ENCODE assay signal across 8 cellular contexts in genomic region chr3:88003115-88003755, GRCh38. TPM values are rescaled to one million over a fixed set of nuclear protein-coding genes. Genes with fewer than 3 reads are reported as not detected.
A peak's percentile ranks its signal among the peaks of the same experiment; 100 is the strongest.
DNase-seq lines count a peak whose midpoint lies in the region; ATAC-seq, FAIRE-seq and TF ChIP-seq lines count a peak whose summit lies in the region.

No MANE protein-coding gene starts in this region.

- H3K79me2 ChIP-seq in H9 (ENCODE audit: insufficient read depth, low read length) (no peaks in the 10 kb centered on the region), OCI-LY1 (ENCODE audit: insufficient read depth, low read length) (no peaks in the 10 kb centered on the region), H1 (ENCODE audit: control insufficient read depth in 1 of 2, insufficient read depth in 2 of 2, low read length in 2 of 2) (no peaks in the 10 kb centered on the region)

- H3K27me3 Mint-ChIP-seq in H9 (ENCODE audit: low read depth) (peaks cover 2% of the 10 kb centered on the region; the same call in 1 of the 2 replicates), T-cell (peaks cover 0 to 5% of the 10 kb centered on the region in 2 donors)
- H3K27me3 Mint-ChIP-seq in naive thymus-derived CD4-positive, alpha-beta T cell = peaks cover 0 to 17% (median 5%) of the 10 kb centered on the region in 5 donors

- H2BK20ac ChIP-seq in H9 (ENCODE audit: low read depth, low read length, poor library complexity, severe bottlenecking) (no peak overlapping the region), H1 (ENCODE audit: low read length) (no peak overlapping the region)

- H3K18ac ChIP-seq in H9 (ENCODE audit: insufficient read length, low read depth, low read length) = no peak overlapping the region
- H3K18ac ChIP-seq in H1 (ENCODE audit: extremely low read depth, low read length) = no peak overlapping the region

- no CpG with 5 or more reads among the region's 6 CpGs for WGBS in H9 (ENCODE audit: extremely low coverage, insufficient read length, low lambda C conversion rate)
- 56% methylated on average over 6 of the region's 6 CpGs; no CpG with 5 or more reads in 1 of the 2 experiments for WGBS in H1 (ENCODE audit: extremely low coverage in 1 of 2, insufficient coverage in 1 of 2, insufficient read length in 1 of 2, insufficient replicate concordance in 2 of 2, low coverage in 1 of 2, low lambda C conversion rate in 2 of 2, missing lambda C conversion rate in 1 of 2), 2 experiments

- CTCF ChIA-PET in H1 (lab: Charles Lee; ENCODE audit: partially characterized antibody) = interaction anchor here (0.5 to 2.1 kb wide), 16 partner anchors 8 to 819 kb away, joined by 3 to 7 read pairs (median 4); partner anchors contain the start of gene HTR1F
- CTCF ChIA-PET in naive thymus-derived CD4-positive, alpha-beta T cell (lab: Charles Lee) = interaction anchor here (0.6 to 1.0 kb wide), 2 partner anchors 103 to 236 kb away, joined by 3 to 4 read pairs; no protein-coding TSS in a partner anchor
- CTCF ChIA-PET in T-cell (lab: Charles Lee) = interaction anchor here (0.7 to 1.3 kb wide), 3 partner anchors 232 to 652 kb away, joined by 3 to 7 read pairs (median 4); no protein-coding TSS in a partner anchor

- no peak overlapping the region for H3K56ac ChIP-seq in H9 (ENCODE audit: insufficient read length, low read depth, low read length)
- no peak overlapping the region for H3K56ac ChIP-seq in H1 (replicated peaks; ENCODE audit: insufficient read length, low read depth, low read length)

- H3K4me3 Mint-ChIP-seq in H9 = no peak overlapping the region
- no peak overlapping the region for H3K4me3 Mint-ChIP-seq in naive thymus-derived CD4-positive, alpha-beta T cell
- no peak overlapping the region for H3K4me3 Mint-ChIP-seq in T-cell

- no peaks in the 10 kb centered on the region for H3K36me3 ChIP-seq in OCI-LY1 (ENCODE audit: insufficient read depth, low read length)
- no peaks in the 10 kb centered on the region for H3K36me3 ChIP-seq in H1 (ENCODE audit: control insufficient read depth in 2 of 4, insufficient read depth in 4 of 4, low read length in 3 of 4)
- H3K36me3 ChIP-seq in naive thymus-derived CD4-positive, alpha-beta T cell (ENCODE audit: control insufficient read depth in 2 of 3, insufficient read depth in 3 of 3, low read length in 3 of 3) = no peaks in the 10 kb centered on the region

- H3K36me3 Mint-ChIP-seq in H9 (ENCODE audit: insufficient read depth in 1 of 3, low read depth in 3 of 3) (no peaks in the 10 kb centered on the region), T-cell (no peaks in the 10 kb centered on the region)
- H3K36me3 Mint-ChIP-seq in naive thymus-derived CD4-positive, alpha-beta T cell = no peaks in the 10 kb centered on the region

- H4K20me1 ChIP-seq in H9 (ENCODE audit: control insufficient read depth, insufficient read depth, insufficient read length) (no peaks in the 10 kb centered on the region), OCI-LY1 (ENCODE audit: insufficient read depth, low read length) (no peaks in the 10 kb centered on the region), H1 (replicated peaks in 1 of 2; ENCODE audit: control insufficient read depth in 1 of 2, insufficient read depth in 2 of 2, low read length in 2 of 2) (no peaks in the 10 kb centered on the region)

- ATAC-seq in naive thymus-derived CD4-positive, alpha-beta T cell = peak; percentile 71
- ATAC-seq in T-cell (replicated peaks in 1 of 4) = no peak
- ATAC-seq in HG02981 (IDR thresholded peaks at IDR 0.05; ENCODE audit: unreplicated experiment) = no peak

- H3K9me3 Mint-ChIP-seq in H9 = no peaks in the 10 kb centered on the region
- H3K9me3 Mint-ChIP-seq in naive thymus-derived CD4-positive, alpha-beta T cell = no peaks in the 10 kb centered on the region
- H3K9me3 Mint-ChIP-seq in T-cell = no peaks in the 10 kb centered on the region

- no peak overlapping the region for H3K4me2 ChIP-seq in H9 (ENCODE audit: insufficient read depth, insufficient read length, low read length)
- no peak overlapping the region for H3K4me2 ChIP-seq in OCI-LY1 (ENCODE audit: low read length)
- no peak overlapping the region for H3K4me2 ChIP-seq in H1 (ENCODE audit: insufficient read depth in 1 of 2, low read depth in 2 of 2, low read length in 2 of 2)

- H2BK5ac ChIP-seq in H9 (ENCODE audit: insufficient read length, low read length) = no peak overlapping the region
- no peak overlapping the region for H2BK5ac ChIP-seq in H1 (ENCODE audit: low read depth, low read length)

- H2BK15ac ChIP-seq in H9 (ENCODE audit: low read depth, low read length) = no peak overlapping the region
- no peak overlapping the region for H2BK15ac ChIP-seq in H1 (ENCODE audit: low read length)

- no peaks in the 10 kb centered on the region for H3K4me1 ChIP-seq in H9 (ENCODE audit: insufficient read depth, low read length)
- no peaks in the 10 kb centered on the region for H3K4me1 ChIP-seq in OCI-LY1 (ENCODE audit: insufficient read depth, low read length, severe bottlenecking)
- no peaks in the 10 kb centered on the region; a peak in 1 of 7 replicates for H3K4me1 ChIP-seq in H1 (replicated peaks in 1 of 4; ENCODE audit: control insufficient read depth in 3 of 4, insufficient read depth in 4 of 4, low read length in 3 of 4)
- no peaks in the 10 kb centered on the region for H3K4me1 ChIP-seq in naive thymus-derived CD4-positive, alpha-beta T cell (ENCODE audit: control insufficient read depth in 2 of 2, insufficient read depth in 2 of 2, low read length in 2 of 2)

- H4K91ac ChIP-seq in H9 (ENCODE audit: insufficient read length, low read depth, low read length) = no peak overlapping the region
- H4K91ac ChIP-seq in H1 (replicated peaks; ENCODE audit: insufficient read length, low read length) = no peak overlapping the region

- no peak overlapping the region for H3K14ac ChIP-seq in H9 (ENCODE audit: insufficient read depth, low read length)
- no peak overlapping the region for H3K14ac ChIP-seq in H1 (ENCODE audit: insufficient read length)

- H2BK12ac ChIP-seq in H9 (ENCODE audit: insufficient read length, low read depth, low read length) (no peak overlapping the region), H1 (ENCODE audit: low read depth, low read length) (no peak overlapping the region)

- peaks cover 2 to 8% of the 10 kb centered on the region in 2 experiments; a peak in 1 of 4 replicates for H3K4me1 Mint-ChIP-seq in H9
- H3K4me1 Mint-ChIP-seq in naive thymus-derived CD4-positive, alpha-beta T cell = peaks cover 0 to 17% (median 5%) of the 10 kb centered on the region in 7 donors
- H3K4me1 Mint-ChIP-seq in T-cell = peaks cover 7 to 14% (median 11%) of the 10 kb centered on the region in 3 donors

- intact Hi-C loops in naive thymus-derived CD4-positive, alpha-beta T cell (cut with micrococcal nuclease) = loop anchor here (1.0 to 10.0 kb wide), 7 partner anchors 56 to 738 kb away; partner anchors contain the start of genes CGGBP1 (in 1 of the 2) and ZNF654 (in 1 of the 2)

- TF ChIP-seq CTCF in H9 (conservative IDR thresholded peaks at IDR 0.05) = peak; percentile 82
- TF ChIP-seq CTCF in OCI-LY1 (IDR thresholded peaks at IDR 0.05; ENCODE audit: low read length) = peak; percentile 85
- peak in 2 of 3 experiments; percentile 59 to 61; a peak in 3 of 4 replicates for TF ChIP-seq CTCF in H1 (IDR thresholded peaks at IDR 0.05; ENCODE audit: control extremely low read depth in 1 of 3, insufficient read depth in 1 of 3, low read depth in 1 of 3, low read length in 3 of 3)

- no peaks in the 10 kb centered on the region for H3F3A ChIP-seq in OCI-LY1 (ENCODE audit: insufficient read depth, low read length)

- POLR2A ChIA-PET in H1 (lab: Charles Lee; ENCODE audit: partially characterized antibody) = no interaction called here
- POLR2A ChIA-PET in naive thymus-derived CD4-positive, alpha-beta T cell (lab: Charles Lee) = no interaction called here
- POLR2A ChIA-PET in T-cell (lab: Charles Lee) = interaction anchor here in 1 of 2 donors (0.6 kb wide), 1 partner anchor 172 kb away, joined by 3 read pairs; no protein-coding TSS in a partner anchor

- no peak overlapping the region for H4K8ac ChIP-seq in H9 (replicated peaks; ENCODE audit: insufficient read length, low read depth, low read length)
- H4K8ac ChIP-seq in H1 (ENCODE audit: extremely low read depth, insufficient read depth, low read length) = no peak overlapping the region

- H3K9ac ChIP-seq in H9 (ENCODE audit: extremely low read depth, insufficient read length, low read length) (no peak overlapping the region), OCI-LY1 (ENCODE audit: low read length) (no peak overlapping the region), H1 (replicated peaks in 1 of 4; ENCODE audit: extremely low read depth in 1 of 4, low read depth in 3 of 4, low read length in 3 of 4) (no peak overlapping the region)

- no peak overlapping the region for H2AFZ ChIP-seq in H9 (ENCODE audit: low read length)
- no peak overlapping the region for H2AFZ ChIP-seq in OCI-LY1 (ENCODE audit: low read length)
- no peak overlapping the region for H2AFZ ChIP-seq in H1 (ENCODE audit: low read length)

- no peak overlapping the region for H2AK5ac ChIP-seq in H9 (ENCODE audit: insufficient read length, low read length)
- H2AK5ac ChIP-seq in H1 (ENCODE audit: low read depth, low read length) = no peak overlapping the region

- no peak overlapping the region for H3K27ac ChIP-seq in H9 (ENCODE audit: insufficient read length, low read depth, low read length)
- no peak overlapping the region for H3K27ac ChIP-seq in OCI-LY1 (ENCODE audit: low read depth, low read length, poor library complexity, severe bottlenecking)
- no peak overlapping the region for H3K27ac ChIP-seq in H1 (ENCODE audit: low read depth, low read length)
- no peak overlapping the region for H3K27ac ChIP-seq in naive thymus-derived CD4-positive, alpha-beta T cell (ENCODE audit: low read depth, low read length)

- H3K27ac Mint-ChIP-seq in H9 (no peak overlapping the region), T-cell (no peak overlapping the region)
- H3K27ac Mint-ChIP-seq in naive thymus-derived CD4-positive, alpha-beta T cell = no peak overlapping the region

- no peak overlapping the region for H3K4me3 ChIP-seq in OCI-LY1 (ENCODE audit: low read depth, low read length, poor library complexity, severe bottlenecking)
- H3K4me3 ChIP-seq in H1 (ENCODE audit: extremely low read depth in 1 of 4, insufficient read depth in 2 of 4, low read depth in 3 of 4, low read length in 4 of 4) = no peak overlapping the region
- H3K4me3 ChIP-seq in naive thymus-derived CD4-positive, alpha-beta T cell (ENCODE audit: low read length) = no peak overlapping the region

- TF ChIP-seq EP300 in H1 (IDR thresholded peaks at IDR 0.05; ENCODE audit: borderline replicate concordance in 1 of 2, low read depth in 2 of 2, low read length in 2 of 2) = no peak

- H4K5ac ChIP-seq in H9 (ENCODE audit: insufficient read length, low read depth, low read length) (no peak overlapping the region), H1 (ENCODE audit: insufficient read length, low read depth, low read length) (no peak overlapping the region)

- H3K4ac ChIP-seq in H9 (ENCODE audit: low read depth, low read length) = no peak overlapping the region
- no peak overlapping the region for H3K4ac ChIP-seq in H1 (replicated peaks; ENCODE audit: insufficient read length, low read depth, low read length)

- DNase-seq in NCI-H1694 (lab: John Stamatoyannopoulos, UW) = peak; percentile 16
- DNase-seq in NCI-H1694 treated with DMSO at 0.1 percent for 48 hours (lab: John Stamatoyannopoulos, UW) = no peak
- DNase-seq in H9 = no peak
- DNase-seq in H1 (ENCODE audit: low read depth in 1 of 2, low spot score in 2 of 2) = no peak
- DNase-seq in naive thymus-derived CD4-positive, alpha-beta T cell = peak in 5 of 9 donors; percentile 13 to 25 (median 15)
- DNase-seq in T-cell = no peak

- H3K23ac ChIP-seq in H9 (ENCODE audit: insufficient read length, low read depth, low read length) (no peak overlapping the region), H1 (ENCODE audit: insufficient read length) (no peak overlapping the region)

- no peaks in the 10 kb centered on the region for H3K79me1 ChIP-seq in H9 (ENCODE audit: insufficient read depth, low read depth, low read length, poor library complexity, severe bottlenecking)
- no peaks in the 10 kb centered on the region for H3K79me1 ChIP-seq in H1 (ENCODE audit: low read depth, low read length)

- no peaks in the 10 kb centered on the region for H3K27me3 ChIP-seq in H9 (ENCODE audit: insufficient read depth, low read length)
- no peaks in the 10 kb centered on the region for H3K27me3 ChIP-seq in OCI-LY1 (ENCODE audit: insufficient read depth, low read length)
- no peaks in the 10 kb centered on the region for H3K27me3 ChIP-seq in H1 (replicated peaks in 1 of 4; ENCODE audit: control insufficient read depth in 3 of 4, extremely low read depth in 1 of 4, insufficient read depth in 3 of 4, low read length in 3 of 4)
- H3K27me3 ChIP-seq in naive thymus-derived CD4-positive, alpha-beta T cell (ENCODE audit: control insufficient read depth in 2 of 2, insufficient read depth in 2 of 2, low read length in 2 of 2) = no peaks in the 10 kb centered on the region

- H3K9me2 ChIP-seq in OCI-LY1 (ENCODE audit: low read depth, low read length) = no peaks in the 10 kb centered on the region

- no peak overlapping the region for H2BK120ac ChIP-seq in H9 (ENCODE audit: low read depth, low read length, poor library complexity, severe bottlenecking)
- H2BK120ac ChIP-seq in H1 (replicated peaks; ENCODE audit: low read depth, low read length) = no peak overlapping the region

- no peak for TF ChIP-seq POLR2A in H1 (IDR thresholded peaks at IDR 0.05; ENCODE audit: control extremely low read depth in 1 of 2, low read depth in 2 of 2, low read length in 2 of 2)

- H3K23me2 ChIP-seq in H9 (ENCODE audit: insufficient read length, low read depth, low read length, poor library complexity, severe bottlenecking) = no peaks in the 10 kb centered on the region
- H3K23me2 ChIP-seq in H1 (ENCODE audit: low read depth, low read length) = no peaks in the 10 kb centered on the region

- TF ChIP-seq RAD21 in H1 (IDR thresholded peaks at IDR 0.05 in 1 of 2, conservative IDR thresholded peaks at IDR 0.05 in 1 of 2; ENCODE audit: low read depth in 2 of 2, low read length in 2 of 2) = peak; percentile 88 to 93

- peak; percentile 95 for FAIRE-seq in H1 (lab: Jason Lieb, UNC)

- H3K9me3 ChIP-seq in H9 (ENCODE audit: control insufficient read depth, low read depth, low read length) (no peaks in the 10 kb centered on the region), OCI-LY1 (ENCODE audit: low read length) (no peaks in the 10 kb centered on the region), H1 (ENCODE audit: insufficient read depth in 2 of 2, low read depth in 1 of 2, low read length in 1 of 2) (no peaks in the 10 kb centered on the region)
- no peaks in the 10 kb centered on the region for H3K9me3 ChIP-seq in naive thymus-derived CD4-positive, alpha-beta T cell (ENCODE audit: control insufficient read depth in 2 of 3, low read length in 3 of 3)

- no peak overlapping the region for H3T11ph ChIP-seq in H9 (ENCODE audit: low read length)

RNA-seq across cellular contexts. Expression of gene CGGBP1, which starts 55.6 kb away (rescaled TPM):
- total RNA-seq in H9 (2021) = 72.1 and 75.0 TPM in 2 replicates
- total RNA-seq in H1 (2021; fragmentation: NEBNext Ultra II Directional; extraction: Animal tissue kit (Norgen Biotek cat#: 25700)) = 57.1 and 61.4 TPM in 2 replicates
- 15.7 and 22.9 TPM in 2 replicates for polyA plus RNA-seq in H1 (2011; rRNA removed)
- polyA plus RNA-seq in H1 (2011; cell fraction: cytosol; rRNA removed) = 34.1 TPM
- 26.2 TPM for polyA plus RNA-seq in H1 (2011; cell fraction: nucleus; rRNA removed)
- 33.0 to 54.1 TPM (median 39.2 TPM) in 4 replicates for polyA plus RNA-seq in H1 (2012, experiment 1 of 2)
- polyA plus RNA-seq in H1 (2012, experiment 2 of 2) = 3.9 TPM
- polyA plus RNA-seq in H1 (2013, experiment 1 of 2) = 42.2 TPM
- 41.3 TPM for polyA plus RNA-seq in H1 (2013, experiment 2 of 2)
- polyA minus RNA-seq in H1 (2011; rRNA and poly(A)+ RNA removed) = 71.6 and 95.9 TPM in 2 replicates
- polyA minus RNA-seq in H1 (2011; cell fraction: cytosol; rRNA and poly(A)+ RNA removed) = 28.6 TPM
- polyA minus RNA-seq in H1 (2011; cell fraction: nucleus; rRNA and poly(A)+ RNA removed) = 49.0 TPM
- total RNA-seq in naive thymus-derived CD4-positive, alpha-beta T cell = 100 to 1,000 TPM in 3 of 5 experiments, 10 to 100 TPM in 2; 87.0 to 153 (median 115) TPM
- polyA plus RNA-seq in naive thymus-derived CD4-positive, alpha-beta T cell = 100 to 1,000 TPM in 1 of 2 donors, 10 to 100 TPM in 1; 87.4 to 104 TPM
- 100 to 1,000 TPM in 4 of 5 donors, 10 to 100 TPM in 1; 95.7 to 131 (median 112) TPM for total RNA-seq in T-cell

RNA-seq across cellular contexts. Expression of gene ZNF654, which starts 55.8 kb away (rescaled TPM):
- total RNA-seq in H9 (2021) (6.9 and 8.7 TPM in 2 replicates), T-cell (10 to 100 TPM; 14.1 to 21.5 (median 17.1) TPM)
- total RNA-seq in H1 (2021; fragmentation: NEBNext Ultra II Directional; extraction: Animal tissue kit (Norgen Biotek cat#: 25700)) = 5.3 and 6.2 TPM in 2 replicates
- polyA plus RNA-seq in H1 (2011; rRNA removed) = 0.47 and 0.82 TPM in 2 replicates
- polyA plus RNA-seq in H1 (2011; cell fraction: cytosol; rRNA removed) = 1.0 TPM
- polyA plus RNA-seq in H1 (2011; cell fraction: nucleus; rRNA removed) = 1.1 TPM
- polyA plus RNA-seq in H1 (2012, experiment 1 of 2) = 0.90 to 1.8 TPM (median 1.4 TPM) in 4 replicates
- polyA plus RNA-seq in H1 (2012, experiment 2 of 2) = 0.29 TPM
- polyA plus RNA-seq in H1 (2013, experiment 1 of 2) = 2.5 TPM
- polyA plus RNA-seq in H1 (2013, experiment 2 of 2) = 2.2 TPM
- polyA minus RNA-seq in H1 (2011; rRNA and poly(A)+ RNA removed) = 2.2 and 2.7 TPM in 2 replicates
- polyA minus RNA-seq in H1 (2011; cell fraction: cytosol; rRNA and poly(A)+ RNA removed) = 6.6 TPM
- 6.6 TPM for polyA minus RNA-seq in H1 (2011; cell fraction: nucleus; rRNA and poly(A)+ RNA removed)
- total RNA-seq in naive thymus-derived CD4-positive, alpha-beta T cell = 10 to 100 TPM; 11.4 to 32.2 (median 25.4) TPM
- 10 to 100 TPM; 12.5 to 13.3 TPM for polyA plus RNA-seq in naive thymus-derived CD4-positive, alpha-beta T cell

Comparison
In these comparisons a context has a peak if more than half of its experiments do, and no peak if none do; other contexts are left out.
1. DNase-seq: peak in NCI-H1694 (single experiment) and naive thymus-derived CD4-positive, alpha-beta T cell (5 of 9); none in NCI-H1694 treated with DMSO at 0.1 percent for 48 hours (single experiment), H9 (single experiment), H1 (0 of 2) and T-cell (0 of 34).
2. Peak in every context shown above with its lines, with median percentiles within 50 percentile points of each other: CTCF ChIP-seq.